Comparison of ENCODE assay signal across 1 cellular context in genomic region chr1:155218854-155219591, GRCh38.
TF ChIP-seq lines count a peak whose summit lies in the region.

No MANE protein-coding gene starts in this region.

TF ChIP-seq in HepG2, 621 proteins besides CTCF, POLR2A, EP300 and RAD21 (continues in another document):
- TF ChIP-seq ZNF619 (CRISPR knock-in tag; IDR thresholded peaks at IDR 0.05) (no peak), THAP9 (CRISPR knock-in tag; IDR thresholded peaks at IDR 0.05; ENCODE audit: borderline replicate concordance) (no peak), HOXD1 (CRISPR knock-in tag; IDR thresholded peaks at IDR 0.05) (no peak), MTF2 (CRISPR knock-in tag; IDR thresholded peaks at IDR 0.05; ENCODE audit: borderline replicate concordance) (no peak), RFXAP (CRISPR knock-in tag; IDR thresholded peaks at IDR 0.05; ENCODE audit: borderline replicate concordance) (no peak), ZNF256 (CRISPR knock-in tag; conservative IDR thresholded peaks at IDR 0.05) (no peak), SNAPC4 (CRISPR knock-in tag; IDR thresholded peaks at IDR 0.05) (no peak), CHD2 (IDR thresholded peaks at IDR 0.05; ENCODE audit: low read depth, low read length) (no peak), AHR (CRISPR knock-in tag; IDR thresholded peaks at IDR 0.05) (no peak), ETV6 (CRISPR knock-in tag; conservative IDR thresholded peaks at IDR 0.05) (no peak), HOXA3 (CRISPR knock-in tag; IDR thresholded peaks at IDR 0.05) (peak; percentile 20; the same call in 1 of the 2 replicates), ZNF564 (CRISPR knock-in tag; IDR thresholded peaks at IDR 0.05) (no peak), MED13 (CRISPR knock-in tag; IDR thresholded peaks at IDR 0.05) (no peak), ELF1 (CRISPR knock-in tag; IDR thresholded peaks at IDR 0.05) (peak; percentile 34; the same call in 1 of the 2 replicates), SPEN (CRISPR knock-in tag; IDR thresholded peaks at IDR 0.05; ENCODE audit: low read depth) (no peak), FOXM1 (CRISPR knock-in tag; IDR thresholded peaks at IDR 0.05) (no peak), LCORL (IDR thresholded peaks at IDR 0.05) (no peak), LCORL (CRISPR knock-in tag; IDR thresholded peaks at IDR 0.05) (no peak), MATR3 (CRISPR knock-in tag; IDR thresholded peaks at IDR 0.05) (no peak), SALL2 (CRISPR knock-in tag; IDR thresholded peaks at IDR 0.05) (no peak)
- TF ChIP-seq, protein P1, sequence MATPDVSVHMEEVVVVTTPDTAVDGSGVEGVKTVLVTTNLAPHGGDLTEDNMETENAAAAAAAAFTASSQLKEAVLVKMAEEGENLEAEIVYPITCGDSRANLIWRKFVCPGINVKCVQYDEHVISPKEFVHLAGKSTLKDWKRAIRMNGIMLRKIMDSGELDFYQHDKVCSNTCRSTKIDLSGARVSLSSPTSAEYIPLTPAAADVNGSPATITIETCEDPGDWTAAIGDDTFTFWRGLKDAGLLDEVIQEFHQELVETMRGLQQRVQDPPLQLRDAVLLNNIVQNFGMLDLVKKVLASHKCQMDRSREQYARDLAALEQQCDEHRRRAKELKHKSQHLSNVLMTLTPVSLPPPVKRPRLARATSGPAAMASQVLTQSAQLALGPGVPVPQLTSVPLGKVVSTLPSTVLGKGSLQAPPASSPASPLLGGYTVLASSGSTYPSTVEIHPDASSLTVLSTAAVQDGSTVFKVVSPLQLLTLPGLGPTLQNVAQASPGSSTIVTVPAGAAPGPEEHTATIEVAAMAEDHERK (CRISPR knock-in tag; IDR thresholded peaks at IDR 0.05; ENCODE audit: low read depth) = no peak
- TF ChIP-seq, protein P2, sequence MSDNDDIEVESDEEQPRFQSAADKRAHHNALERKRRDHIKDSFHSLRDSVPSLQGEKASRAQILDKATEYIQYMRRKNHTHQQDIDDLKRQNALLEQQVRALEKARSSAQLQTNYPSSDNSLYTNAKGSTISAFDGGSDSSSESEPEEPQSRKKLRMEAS (IDR thresholded peaks at IDR 0.05) = no peak
- TF ChIP-seq, protein P3, sequence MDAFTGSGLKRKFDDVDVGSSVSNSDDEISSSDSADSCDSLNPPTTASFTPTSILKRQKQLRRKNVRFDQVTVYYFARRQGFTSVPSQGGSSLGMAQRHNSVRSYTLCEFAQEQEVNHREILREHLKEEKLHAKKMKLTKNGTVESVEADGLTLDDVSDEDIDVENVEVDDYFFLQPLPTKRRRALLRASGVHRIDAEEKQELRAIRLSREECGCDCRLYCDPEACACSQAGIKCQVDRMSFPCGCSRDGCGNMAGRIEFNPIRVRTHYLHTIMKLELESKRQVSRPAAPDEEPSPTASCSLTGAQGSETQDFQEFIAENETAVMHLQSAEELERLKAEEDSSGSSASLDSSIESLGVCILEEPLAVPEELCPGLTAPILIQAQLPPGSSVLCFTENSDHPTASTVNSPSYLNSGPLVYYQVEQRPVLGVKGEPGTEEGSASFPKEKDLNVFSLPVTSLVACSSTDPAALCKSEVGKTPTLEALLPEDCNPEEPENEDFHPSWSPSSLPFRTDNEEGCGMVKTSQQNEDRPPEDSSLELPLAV (CRISPR knock-in tag; conservative IDR thresholded peaks at IDR 0.05; ENCODE audit: low read depth) = no peak
- TF ChIP-seq, protein P4, sequence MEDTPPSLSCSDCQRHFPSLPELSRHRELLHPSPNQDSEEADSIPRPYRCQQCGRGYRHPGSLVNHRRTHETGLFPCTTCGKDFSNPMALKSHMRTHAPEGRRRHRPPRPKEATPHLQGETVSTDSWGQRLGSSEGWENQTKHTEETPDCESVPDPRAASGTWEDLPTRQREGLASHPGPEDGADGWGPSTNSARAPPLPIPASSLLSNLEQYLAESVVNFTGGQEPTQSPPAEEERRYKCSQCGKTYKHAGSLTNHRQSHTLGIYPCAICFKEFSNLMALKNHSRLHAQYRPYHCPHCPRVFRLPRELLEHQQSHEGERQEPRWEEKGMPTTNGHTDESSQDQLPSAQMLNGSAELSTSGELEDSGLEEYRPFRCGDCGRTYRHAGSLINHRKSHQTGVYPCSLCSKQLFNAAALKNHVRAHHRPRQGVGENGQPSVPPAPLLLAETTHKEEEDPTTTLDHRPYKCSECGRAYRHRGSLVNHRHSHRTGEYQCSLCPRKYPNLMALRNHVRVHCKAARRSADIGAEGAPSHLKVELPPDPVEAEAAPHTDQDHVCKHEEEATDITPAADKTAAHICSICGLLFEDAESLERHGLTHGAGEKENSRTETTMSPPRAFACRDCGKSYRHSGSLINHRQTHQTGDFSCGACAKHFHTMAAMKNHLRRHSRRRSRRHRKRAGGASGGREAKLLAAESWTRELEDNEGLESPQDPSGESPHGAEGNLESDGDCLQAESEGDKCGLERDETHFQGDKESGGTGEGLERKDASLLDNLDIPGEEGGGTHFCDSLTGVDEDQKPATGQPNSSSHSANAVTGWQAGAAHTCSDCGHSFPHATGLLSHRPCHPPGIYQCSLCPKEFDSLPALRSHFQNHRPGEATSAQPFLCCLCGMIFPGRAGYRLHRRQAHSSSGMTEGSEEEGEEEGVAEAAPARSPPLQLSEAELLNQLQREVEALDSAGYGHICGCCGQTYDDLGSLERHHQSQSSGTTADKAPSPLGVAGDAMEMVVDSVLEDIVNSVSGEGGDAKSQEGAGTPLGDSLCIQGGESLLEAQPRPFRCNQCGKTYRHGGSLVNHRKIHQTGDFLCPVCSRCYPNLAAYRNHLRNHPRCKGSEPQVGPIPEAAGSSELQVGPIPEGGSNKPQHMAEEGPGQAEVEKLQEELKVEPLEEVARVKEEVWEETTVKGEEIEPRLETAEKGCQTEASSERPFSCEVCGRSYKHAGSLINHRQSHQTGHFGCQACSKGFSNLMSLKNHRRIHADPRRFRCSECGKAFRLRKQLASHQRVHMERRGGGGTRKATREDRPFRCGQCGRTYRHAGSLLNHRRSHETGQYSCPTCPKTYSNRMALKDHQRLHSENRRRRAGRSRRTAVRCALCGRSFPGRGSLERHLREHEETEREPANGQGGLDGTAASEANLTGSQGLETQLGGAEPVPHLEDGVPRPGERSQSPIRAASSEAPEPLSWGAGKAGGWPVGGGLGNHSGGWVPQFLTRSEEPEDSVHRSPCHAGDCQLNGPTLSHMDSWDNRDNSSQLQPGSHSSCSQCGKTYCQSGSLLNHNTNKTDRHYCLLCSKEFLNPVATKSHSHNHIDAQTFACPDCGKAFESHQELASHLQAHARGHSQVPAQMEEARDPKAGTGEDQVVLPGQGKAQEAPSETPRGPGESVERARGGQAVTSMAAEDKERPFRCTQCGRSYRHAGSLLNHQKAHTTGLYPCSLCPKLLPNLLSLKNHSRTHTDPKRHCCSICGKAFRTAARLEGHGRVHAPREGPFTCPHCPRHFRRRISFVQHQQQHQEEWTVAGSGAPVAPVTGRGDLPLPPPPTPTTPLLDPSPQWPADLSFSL (CRISPR knock-in tag; IDR thresholded peaks at IDR 0.05) = no peak
- TF ChIP-seq, protein P5, sequence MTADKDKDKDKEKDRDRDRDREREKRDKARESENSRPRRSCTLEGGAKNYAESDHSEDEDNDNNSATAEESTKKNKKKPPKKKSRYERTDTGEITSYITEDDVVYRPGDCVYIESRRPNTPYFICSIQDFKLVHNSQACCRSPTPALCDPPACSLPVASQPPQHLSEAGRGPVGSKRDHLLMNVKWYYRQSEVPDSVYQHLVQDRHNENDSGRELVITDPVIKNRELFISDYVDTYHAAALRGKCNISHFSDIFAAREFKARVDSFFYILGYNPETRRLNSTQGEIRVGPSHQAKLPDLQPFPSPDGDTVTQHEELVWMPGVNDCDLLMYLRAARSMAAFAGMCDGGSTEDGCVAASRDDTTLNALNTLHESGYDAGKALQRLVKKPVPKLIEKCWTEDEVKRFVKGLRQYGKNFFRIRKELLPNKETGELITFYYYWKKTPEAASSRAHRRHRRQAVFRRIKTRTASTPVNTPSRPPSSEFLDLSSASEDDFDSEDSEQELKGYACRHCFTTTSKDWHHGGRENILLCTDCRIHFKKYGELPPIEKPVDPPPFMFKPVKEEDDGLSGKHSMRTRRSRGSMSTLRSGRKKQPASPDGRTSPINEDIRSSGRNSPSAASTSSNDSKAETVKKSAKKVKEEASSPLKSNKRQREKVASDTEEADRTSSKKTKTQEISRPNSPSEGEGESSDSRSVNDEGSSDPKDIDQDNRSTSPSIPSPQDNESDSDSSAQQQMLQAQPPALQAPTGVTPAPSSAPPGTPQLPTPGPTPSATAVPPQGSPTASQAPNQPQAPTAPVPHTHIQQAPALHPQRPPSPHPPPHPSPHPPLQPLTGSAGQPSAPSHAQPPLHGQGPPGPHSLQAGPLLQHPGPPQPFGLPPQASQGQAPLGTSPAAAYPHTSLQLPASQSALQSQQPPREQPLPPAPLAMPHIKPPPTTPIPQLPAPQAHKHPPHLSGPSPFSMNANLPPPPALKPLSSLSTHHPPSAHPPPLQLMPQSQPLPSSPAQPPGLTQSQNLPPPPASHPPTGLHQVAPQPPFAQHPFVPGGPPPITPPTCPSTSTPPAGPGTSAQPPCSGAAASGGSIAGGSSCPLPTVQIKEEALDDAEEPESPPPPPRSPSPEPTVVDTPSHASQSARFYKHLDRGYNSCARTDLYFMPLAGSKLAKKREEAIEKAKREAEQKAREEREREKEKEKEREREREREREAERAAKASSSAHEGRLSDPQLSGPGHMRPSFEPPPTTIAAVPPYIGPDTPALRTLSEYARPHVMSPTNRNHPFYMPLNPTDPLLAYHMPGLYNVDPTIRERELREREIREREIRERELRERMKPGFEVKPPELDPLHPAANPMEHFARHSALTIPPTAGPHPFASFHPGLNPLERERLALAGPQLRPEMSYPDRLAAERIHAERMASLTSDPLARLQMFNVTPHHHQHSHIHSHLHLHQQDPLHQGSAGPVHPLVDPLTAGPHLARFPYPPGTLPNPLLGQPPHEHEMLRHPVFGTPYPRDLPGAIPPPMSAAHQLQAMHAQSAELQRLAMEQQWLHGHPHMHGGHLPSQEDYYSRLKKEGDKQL (CRISPR knock-in tag; IDR thresholded peaks at IDR 0.05; ENCODE audit: low read depth) = no peak
- TF ChIP-seq, protein P6, sequence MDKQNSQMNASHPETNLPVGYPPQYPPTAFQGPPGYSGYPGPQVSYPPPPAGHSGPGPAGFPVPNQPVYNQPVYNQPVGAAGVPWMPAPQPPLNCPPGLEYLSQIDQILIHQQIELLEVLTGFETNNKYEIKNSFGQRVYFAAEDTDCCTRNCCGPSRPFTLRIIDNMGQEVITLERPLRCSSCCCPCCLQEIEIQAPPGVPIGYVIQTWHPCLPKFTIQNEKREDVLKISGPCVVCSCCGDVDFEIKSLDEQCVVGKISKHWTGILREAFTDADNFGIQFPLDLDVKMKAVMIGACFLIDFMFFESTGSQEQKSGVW (CRISPR knock-in tag; IDR thresholded peaks at IDR 0.05; ENCODE audit: borderline replicate concordance) = no peak
- TF ChIP-seq, protein P7, sequence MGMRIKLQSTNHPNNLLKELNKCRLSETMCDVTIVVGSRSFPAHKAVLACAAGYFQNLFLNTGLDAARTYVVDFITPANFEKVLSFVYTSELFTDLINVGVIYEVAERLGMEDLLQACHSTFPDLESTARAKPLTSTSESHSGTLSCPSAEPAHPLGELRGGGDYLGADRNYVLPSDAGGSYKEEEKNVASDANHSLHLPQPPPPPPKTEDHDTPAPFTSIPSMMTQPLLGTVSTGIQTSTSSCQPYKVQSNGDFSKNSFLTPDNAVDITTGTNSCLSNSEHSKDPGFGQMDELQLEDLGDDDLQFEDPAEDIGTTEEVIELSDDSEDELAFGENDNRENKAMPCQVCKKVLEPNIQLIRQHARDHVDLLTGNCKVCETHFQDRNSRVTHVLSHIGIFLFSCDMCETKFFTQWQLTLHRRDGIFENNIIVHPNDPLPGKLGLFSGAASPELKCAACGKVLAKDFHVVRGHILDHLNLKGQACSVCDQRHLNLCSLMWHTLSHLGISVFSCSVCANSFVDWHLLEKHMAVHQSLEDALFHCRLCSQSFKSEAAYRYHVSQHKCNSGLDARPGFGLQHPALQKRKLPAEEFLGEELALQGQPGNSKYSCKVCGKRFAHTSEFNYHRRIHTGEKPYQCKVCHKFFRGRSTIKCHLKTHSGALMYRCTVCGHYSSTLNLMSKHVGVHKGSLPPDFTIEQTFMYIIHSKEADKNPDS (CRISPR knock-in tag; IDR thresholded peaks at IDR 0.05) = no peak
